1 cellular context compared by ENCODE assay signal in genomic region chr11:102591160-102591718, GRCh38.
TF ChIP-seq lines count a peak whose summit lies in the region.

No MANE protein-coding gene starts in this region.

TF ChIP-seq in GM23338, 12 proteins besides CTCF, POLR2A, EP300 and RAD21 (continued from another document):
- TF ChIP-seq ZNF462 (CRISPR knock-in tag; IDR thresholded peaks at IDR 0.05), result no peak
- TF ChIP-seq POLR2AphosphoS5 (IDR thresholded peaks at IDR 0.05; ENCODE audit: low read depth), result no peak
- no peak for TF ChIP-seq EZH2phosphoT487 (IDR thresholded peaks at IDR 0.05; ENCODE audit: unreplicated experiment)
- TF ChIP-seq ZNF114 (CRISPR knock-in tag; IDR thresholded peaks at IDR 0.05), result no peak
- no peak for TF ChIP-seq JUNB (IDR thresholded peaks at IDR 0.05; ENCODE audit: unreplicated experiment)
- TF ChIP-seq EZH2 (IDR thresholded peaks at IDR 0.05; ENCODE audit: low read depth, unreplicated experiment), result no peak
- no peak for TF ChIP-seq STAT1 (IDR thresholded peaks at IDR 0.05; ENCODE audit: unreplicated experiment)
- TF ChIP-seq NANOG (IDR thresholded peaks at IDR 0.05; ENCODE audit: borderline replicate concordance), result no peak
- TF ChIP-seq REST (IDR thresholded peaks at IDR 0.05; ENCODE audit: unreplicated experiment), result no peak
